In genomic region chr6:29236060-29236459, GRCh38 we compare ENCODE assay signal across 23 cellular contexts.
DNase-seq lines count a peak whose midpoint lies in the region; ATAC-seq and TF ChIP-seq lines count a peak whose summit lies in the region.
"Had no signal": no experiment of that assay in that cellular context is flagged by ENCODE, and none has a peak within 500 bp of the region (broad histone marks: within the 10 kb centered on the region; RNA-seq: fewer than 3 reads in every experiment).

No MANE protein-coding gene starts in this region.

- no peak overlapping the region for H3K27ac ChIP-seq in colonic mucosa
- H3K27ac ChIP-seq: SJCRH30 had no signal

- H3K27me3 ChIP-seq in colonic mucosa, result no peaks in the 10 kb centered on the region
- H3K27me3 ChIP-seq: SJCRH30 had no signal

- CTCF ChIA-PET in activated CD4-positive, alpha-beta T cell treated with anti-CD3 and anti-CD28 coated beads, Interleukin-2, amount 10 ng/mL, durations not matched to agents 7 days and 5 days (lab: Charles Lee), result no interaction called here
- CTCF ChIA-PET in activated CD4-positive, alpha-beta T cell treated with anti-CD3 and anti-CD28 coated beads for 36 hours (lab: Charles Lee), result no interaction called here

- no peaks in the 10 kb centered on the region for H3K9me3 Mint-ChIP-seq in activated CD4-positive, alpha-beta T cell treated with anti-CD3 and anti-CD28 coated beads, Interleukin-2, amount 10 ng/mL, durations not matched to agents 7 days and 5 days
- peaks cover 3% of the 10 kb centered on the region for H3K9me3 Mint-ChIP-seq in activated CD4-positive, alpha-beta T cell treated with anti-CD3 and anti-CD28 coated beads for 36 hours (ENCODE audit: low read depth)

- POLR2A ChIA-PET in activated CD4-positive, alpha-beta T cell treated with anti-CD3 and anti-CD28 coated beads, Interleukin-2, amount 10 ng/mL, durations not matched to agents 7 days and 5 days (lab: Charles Lee), result no interaction called here
- POLR2A ChIA-PET in activated CD4-positive, alpha-beta T cell treated with anti-CD3 and anti-CD28 coated beads for 36 hours (lab: Charles Lee), result interaction anchor here (0.7 kb wide), 1 partner anchor 45 kb away, joined by 4 read pairs; no protein-coding TSS in a partner anchor

- peaks cover 12% of the 10 kb centered on the region for H3K27me3 Mint-ChIP-seq in activated CD4-positive, alpha-beta T cell treated with anti-CD3 and anti-CD28 coated beads, Interleukin-2, amount 10 ng/mL, durations not matched to agents 7 days and 5 days
- peaks cover 21% of the 10 kb centered on the region for H3K27me3 Mint-ChIP-seq in activated CD4-positive, alpha-beta T cell treated with anti-CD3 and anti-CD28 coated beads for 36 hours
- H3K27me3 Mint-ChIP-seq: IgD-negative memory B cell had no signal

- H3K36me3 Mint-ChIP-seq in activated CD4-positive, alpha-beta T cell treated with anti-CD3 and anti-CD28 coated beads, Interleukin-2, amount 10 ng/mL, durations not matched to agents 7 days and 5 days (ENCODE audit: low read depth), result no peaks in the 10 kb centered on the region
- H3K36me3 Mint-ChIP-seq in activated CD4-positive, alpha-beta T cell treated with anti-CD3 and anti-CD28 coated beads for 36 hours (ENCODE audit: low read depth), result no peaks in the 10 kb centered on the region
- H3K36me3 Mint-ChIP-seq: IgD-negative memory B cell had no signal

- no peak overlapping the region for H3K4me3 Mint-ChIP-seq in activated CD4-positive, alpha-beta T cell treated with anti-CD3 and anti-CD28 coated beads, Interleukin-2, amount 10 ng/mL, durations not matched to agents 7 days and 5 days
- no peak overlapping the region for H3K4me3 Mint-ChIP-seq in activated CD4-positive, alpha-beta T cell treated with anti-CD3 and anti-CD28 coated beads for 36 hours
- H3K4me3 Mint-ChIP-seq: HFFc6, IgD-negative memory B cell had no signal

- no peak for ATAC-seq in activated CD4-positive, alpha-beta T cell treated with anti-CD3 and anti-CD28 coated beads for 36 hours
- ATAC-seq: PC-3, SK-N-SH treated with all-trans-retinoic acid at 6 μM for 48 hours had no signal

- H3K36me3 ChIP-seq in colonic mucosa, result no peaks in the 10 kb centered on the region
- H3K36me3 ChIP-seq: HAP-1, SJCRH30 had no signal

- intact Hi-C loops in activated CD4-positive, alpha-beta T cell treated with anti-CD3 and anti-CD28 coated beads for 36 hours (cut with DNase I, micrococcal nuclease), result no loop called here
- intact Hi-C loops in colonic mucosa (cut with DNase I), result no loop called here

- H3K4me1 Mint-ChIP-seq in activated CD4-positive, alpha-beta T cell treated with anti-CD3 and anti-CD28 coated beads, Interleukin-2, amount 10 ng/mL, durations not matched to agents 7 days and 5 days, result no peaks in the 10 kb centered on the region
- H3K4me1 Mint-ChIP-seq in activated CD4-positive, alpha-beta T cell treated with anti-CD3 and anti-CD28 coated beads for 36 hours, result peaks cover 2% of the 10 kb centered on the region

- H3K27ac Mint-ChIP-seq in activated CD4-positive, alpha-beta T cell treated with anti-CD3 and anti-CD28 coated beads, Interleukin-2, amount 10 ng/mL, durations not matched to agents 7 days and 5 days, result peak overlapping the region; percentile 26
- no peak overlapping the region for H3K27ac Mint-ChIP-seq in activated CD4-positive, alpha-beta T cell treated with anti-CD3 and anti-CD28 coated beads for 36 hours
- H3K27ac Mint-ChIP-seq: HFFc6 had no signal

- no peaks in the 10 kb centered on the region for H3K9me3 ChIP-seq in colonic mucosa
- H3K9me3 ChIP-seq: HAP-1, SJCRH30 had no signal

- H3K4me3 ChIP-seq in colonic mucosa, result no peak overlapping the region
- H3K4me3 ChIP-seq: HAP-1, SJCRH30 had no signal

- H3K4me1 ChIP-seq in colonic mucosa, result no peaks in the 10 kb centered on the region
- H3K4me1 ChIP-seq: HAP-1, SJCRH30 had no signal

- no peak for TF ChIP-seq CTCF in colonic mucosa (IDR thresholded peaks at IDR 0.05)

- DNase-seq in activated CD4-positive, alpha-beta T cell treated with anti-CD3 and anti-CD28 coated beads, Interleukin-2, amount 10 ng/mL, durations not matched to agents 7 days and 5 days, result no peak
- DNase-seq in activated CD4-positive, alpha-beta T cell treated with anti-CD3 and anti-CD28 coated beads for 36 hours, result no peak
- DNase-seq in SW480 (ENCODE audit: low spot score) (peak; percentile 2), left kidney (ENCODE audit: low read depth, low spot score) (peak; percentile 23), NOMO-1 treated with dmso at 0.1 percent for 144 hours (lab: John Stamatoyannopoulos, UW; ENCODE audit: unreplicated experiment) (no peak), colonic mucosa (no peak), HPDE6-E6E7 (ENCODE audit: extremely low spot score) (no peak)
- DNase-seq in activated CD8-positive, alpha-beta memory T cell treated with anti-CD3 and anti-CD28 coated beads for 24 hours, result no peak
- DNase-seq: DMS153, DND-41, HFFc6, Kasumi-1, MV-4-11, NCI-H1105, NCI-H1436 treated with DMSO at 0.1 percent for 48 hours, NCI-H2029 treated with DMSO at 0.1 percent for 48 hours, NCI-H446 treated with DMSO at 0.1 percent for 48 hours, NCI-H526 treated with DMSO at 0.1 percent for 48 hours, PC-3 had no signal

- H3K9ac ChIP-seq in colonic mucosa (ENCODE audit: low read depth in 2 of 2, low read length in 2 of 2), result no peak overlapping the region

Comparison
In these comparisons a context has a peak if more than half of its experiments do, and no peak if none do; other contexts are left out.
1. DNase-seq: peak in SW480 (single experiment) and left kidney (single experiment); none in activated CD4-positive, alpha-beta T cell treated with anti-CD3 and anti-CD28 coated beads, Interleukin-2, amount 10 ng/mL, durations not matched to agents 7 days and 5 days (single experiment), activated CD4-positive, alpha-beta T cell treated with anti-CD3 and anti-CD28 coated beads for 36 hours (single experiment), NOMO-1 treated with dmso at 0.1 percent for 144 hours (single experiment), activated CD8-positive, alpha-beta memory T cell treated with anti-CD3 and anti-CD28 coated beads for 24 hours (single experiment), colonic mucosa (single experiment) and HPDE6-E6E7 (single experiment).